3 cellular contexts compared by ENCODE assay signal in the genomic region with DNA sequence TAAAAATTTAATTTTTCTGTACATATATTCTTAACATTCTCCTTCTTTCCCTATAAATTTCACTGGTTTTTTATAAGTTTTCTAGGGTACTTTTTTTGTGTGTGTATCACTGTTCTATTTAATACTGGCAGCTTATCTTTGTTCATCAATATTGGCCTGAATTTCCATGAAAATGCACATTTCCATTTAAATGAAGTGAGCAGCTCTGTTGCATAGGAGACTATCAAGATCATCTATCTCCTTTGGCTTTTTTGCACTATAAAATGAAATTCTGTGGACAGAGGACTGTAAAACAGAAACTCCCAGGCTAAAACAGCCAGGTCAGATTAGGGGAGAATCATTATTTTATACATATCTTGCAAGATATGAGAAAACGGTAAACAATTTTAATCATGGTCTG.
"Had no signal": no experiment of that assay in that cellular context is flagged by ENCODE, and none has a peak within 500 bp of the region (broad histone marks: within the 10 kb centered on the region; RNA-seq: fewer than 3 reads in every experiment).

No MANE protein-coding gene starts in this region.

- ATAC-seq: GM12878 had no signal

- DNase-seq: GDM1, GF-D8 had no signal

- H3K4me3 ChIP-seq: GM12878 had no signal
